14 cellular contexts compared by ENCODE assay signal in the genomic region with DNA sequence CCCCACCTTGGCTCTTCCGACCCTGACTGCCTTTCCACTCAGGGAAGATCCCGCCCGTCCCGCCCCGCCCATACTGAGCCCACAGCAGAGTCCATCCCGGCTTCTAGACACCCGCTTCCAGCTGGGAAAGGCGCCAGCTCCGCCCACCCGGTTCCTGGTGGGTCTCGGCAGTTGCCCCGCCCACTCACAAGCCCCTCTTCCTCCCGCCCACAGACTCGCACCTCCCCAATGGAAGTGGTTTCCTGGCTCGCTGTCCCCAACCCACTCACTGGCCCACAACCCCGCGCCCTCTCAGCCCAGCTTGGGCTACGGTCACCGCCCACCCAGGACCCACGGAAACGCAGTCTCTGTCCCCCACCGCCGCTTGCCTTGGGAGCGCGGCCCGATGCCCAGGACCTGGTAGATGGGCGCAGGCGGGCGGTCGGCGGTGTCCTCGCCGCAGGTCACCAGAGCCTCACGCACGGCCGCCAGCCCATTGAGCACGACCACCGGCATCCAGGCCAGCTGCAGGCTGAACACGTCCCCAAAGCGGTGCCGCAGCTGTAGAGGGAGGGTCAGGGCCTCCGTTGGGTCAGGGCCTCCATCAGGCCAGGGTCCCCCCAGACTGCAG. TPM values are rescaled to one million over a fixed set of nuclear protein-coding genes. Genes with fewer than 3 reads are reported as not detected.
DNase-seq lines count a peak whose midpoint lies in the region; ATAC-seq, FAIRE-seq and TF ChIP-seq lines count a peak whose summit lies in the region.
"Had no signal": no experiment of that assay in that cellular context is flagged by ENCODE, and none has a peak within 500 bp of the region (broad histone marks: within the 10 kb centered on the region; RNA-seq: fewer than 3 reads in every experiment).

No MANE protein-coding gene starts in this region.

- no peak for TF ChIP-seq CTCF in chondrocyte (IDR thresholded peaks at IDR 0.05)
- TF ChIP-seq CTCF in HepG2 (CRISPR knock-in tag; IDR thresholded peaks at IDR 0.05): no peak
- TF ChIP-seq CTCF in testis (IDR thresholded peaks at IDR 0.05): no peak

- no peaks in the 10 kb centered on the region for H3K4me1 Mint-ChIP-seq in chondrocyte (ENCODE audit: low read depth)

- H3K36me3 Mint-ChIP-seq in chondrocyte (ENCODE audit: low read depth): peaks cover 6% of the 10 kb centered on the region

- POLR2A ChIA-PET in HepG2 (lab: Yijun Ruan, JAX): no interaction called here

- in situ Hi-C loops in HepG2 (cut with HindIII; ENCODE audit: extremely low pct_ligation_motif_present, low pct_unique_long_range_greater_than_20kb): no loop called here

- ATAC-seq in HepG2: no peak

- H4K20me1 ChIP-seq in HepG2 (ENCODE audit: insufficient read depth, low read length): no peaks in the 10 kb centered on the region
- H4K20me1 ChIP-seq: BLaER1 had no signal

- TF ChIP-seq POLR2A in HepG2 (IDR thresholded peaks at IDR 0.05; ENCODE audit: insufficient read depth in 1 of 2, low read depth in 2 of 2, low read length in 2 of 2): no peak
- no peak for TF ChIP-seq POLR2A in testis (IDR thresholded peaks at IDR 0.05)

- no peak overlapping the region for H3K4me2 ChIP-seq in HepG2 (ENCODE audit: low read depth, low read length)
- H3K4me2 ChIP-seq: A549, BLaER1 had no signal

- H3K27me3 Mint-ChIP-seq in chondrocyte (ENCODE audit: low read depth): no peaks in the 10 kb centered on the region

- no TSS peak for BruUV-seq in HepG2 (replicated peaks; lab: Mats Ljungman, UMichigan)

- H3K9ac ChIP-seq in HepG2 (ENCODE audit: insufficient read depth, low read depth, low read length): no peak overlapping the region
- H3K9ac ChIP-seq: BLaER1, GM23248 had no signal

- H3K27ac ChIP-seq in HepG2 (ENCODE audit: extremely low read length, insufficient read depth, low read length) (no peak overlapping the region), testis (no peak overlapping the region)
- H3K27ac ChIP-seq: A549, BLaER1, GM23248 had no signal

- H3K27ac Mint-ChIP-seq in chondrocyte (ENCODE audit: unreplicated experiment): no peak overlapping the region
- H3K27ac Mint-ChIP-seq: HFFc6 had no signal

- H3K4me1 ChIP-seq in HepG2 (ENCODE audit: insufficient read depth, low read length) (peaks cover 10% of the 10 kb centered on the region), testis (no peaks in the 10 kb centered on the region)
- H3K4me1 ChIP-seq: A549, BLaER1, HAP-1 had no signal

- H3K27me3 ChIP-seq in H7 (ENCODE audit: control insufficient read depth, insufficient read depth, low read length): no peaks in the 10 kb centered on the region
- H3K27me3 ChIP-seq in HepG2 (ENCODE audit: control insufficient read depth in 1 of 2, insufficient read depth in 2 of 2, low read length in 2 of 2): no peaks in the 10 kb centered on the region
- H3K27me3 ChIP-seq in testis: no peaks in the 10 kb centered on the region
- H3K27me3 ChIP-seq: BLaER1 had no signal

- intact Hi-C loops in HepG2 (cut with micrococcal nuclease; ENCODE audit: unreplicated experiment): no loop called here
- intact Hi-C loops in testis (cut with DNase I; ENCODE audit: low total_unique reads): no loop called here

- no peak for TF ChIP-seq RAD21 in HepG2 (CRISPR knock-in tag; IDR thresholded peaks at IDR 0.05)

- CTCF ChIA-PET in HepG2 (lab: Yijun Ruan, JAX; ENCODE audit: low intra/inter-chr PET ratio, low total read pairs): no interaction called here

- H3K9me3 ChIP-seq in HepG2 (ENCODE audit: low read length) (no peaks in the 10 kb centered on the region), testis (no peaks in the 10 kb centered on the region)
- H3K9me3 ChIP-seq: A549, BLaER1, HAP-1 had no signal

- H2AFZ ChIP-seq in HepG2 (ENCODE audit: low read length): no peak overlapping the region
- H2AFZ ChIP-seq: GM23248 had no signal

- TF ChIP-seq EP300 in HepG2 (IDR thresholded peaks at IDR 0.05; ENCODE audit: low read depth in 2 of 2, low read length in 2 of 2) (no peak), HepG2 (CRISPR knock-in tag; IDR thresholded peaks at IDR 0.05; ENCODE audit: borderline replicate concordance) (no peak)

- H3K4me3 ChIP-seq in H7 (ENCODE audit: insufficient read depth, low read depth, low read length) (no peak overlapping the region), HepG2 (replicated peaks in 1 of 3; ENCODE audit: insufficient read depth in 1 of 3, low read depth in 2 of 3, low read length in 3 of 3) (no peak overlapping the region), testis (peak overlapping the region; percentile 12 to 36)
- H3K4me3 ChIP-seq: A549, BLaER1, GM23248, HAP-1 had no signal

- WGBS in HepG2 (ENCODE audit: low lambda C conversion rate): 97% methylated on average over 37 of the region's 42 CpGs
- 40 to 68% methylated on average over 41 to 42 of the region's 42 CpGs for WGBS in testis, 2 donors

- no peaks in the 10 kb centered on the region for H3K79me2 ChIP-seq in HepG2 (ENCODE audit: insufficient read depth, low read length)

- DNase-seq in H7 (peak; percentile 75), chondrocyte (ENCODE audit: low spot score) (peak; percentile 88), HepG2 (ENCODE audit: low spot score) (no peak), testis (no peak), NCI-H345 treated with DMSO at 0.1 percent for 48 hours (lab: John Stamatoyannopoulos, UW; ENCODE audit: unreplicated experiment) (no peak), NCI-H524 treated with DMSO at 0.1 percent for 48 hours (lab: John Stamatoyannopoulos, UW) (no peak), Kasumi-1 (lab: John Stamatoyannopoulos, UW) (no peak)
- DNase-seq: DMS53, HFFc6 had no signal

- FAIRE-seq in HepG2 (lab: Jason Lieb, UNC): no peak
- FAIRE-seq: A549, HTR-8/SVneo had no signal

- H3K36me3 ChIP-seq in H7 (replicated peaks; ENCODE audit: control insufficient read depth, insufficient read depth, low read length) (peaks cover 4% of the 10 kb centered on the region), HepG2 (replicated peaks in 1 of 2; ENCODE audit: control insufficient read depth in 1 of 2, insufficient read depth in 2 of 2, low read length in 2 of 2) (peaks cover 1 to 9% of the 10 kb centered on the region in 2 experiments; a peak in 3 of 5 replicates), testis (ENCODE audit: low read depth, missing control alignments) (no peaks in the 10 kb centered on the region)
- H3K36me3 ChIP-seq: HAP-1 had no signal

- no peak overlapping the region for H3K4me3 Mint-ChIP-seq in chondrocyte (ENCODE audit: unreplicated experiment)
- H3K4me3 Mint-ChIP-seq: HFFc6 had no signal

- H3K9me3 Mint-ChIP-seq in chondrocyte (ENCODE audit: low read depth): no peaks in the 10 kb centered on the region
- H3K9me3 Mint-ChIP-seq: HFFc6 had no signal

TF ChIP-seq in HepG2, 621 proteins besides CTCF, POLR2A, EP300 and RAD21:
- TF ChIP-seq GTF3A (CRISPR knock-in tag; conservative IDR thresholded peaks at IDR 0.05): no peak
- no peak for TF ChIP-seq ZNF274 (CRISPR knock-in tag; IDR thresholded peaks at IDR 0.05)
- no peak for TF ChIP-seq ARNT (IDR thresholded peaks at IDR 0.05)
- TF ChIP-seq AGO2 (optimal IDR thresholded peaks at IDR 0.05; ENCODE audit: low read depth, low read length): peak; percentile 26
- no peak for TF ChIP-seq NR2F2 (IDR thresholded peaks at IDR 0.05; ENCODE audit: borderline replicate concordance, low read depth)
- TF ChIP-seq ZNF883 (CRISPR knock-in tag; IDR thresholded peaks at IDR 0.05; ENCODE audit: not compliant biosample characterization): no peak
- TF ChIP-seq ZNF761 (CRISPR knock-in tag; conservative IDR thresholded peaks at IDR 0.05): no peak

RNA-seq across cellular contexts. Expression of gene CYP2D6, which starts 22.2 kb away (rescaled TPM):
- total RNA-seq in H7 (2014; rRNA removed; shearing (Covaris generic)): 1.0 and 1.4 TPM in 2 replicates
- total RNA-seq in chondrocyte: 0.75 to 1.7 TPM (median 0.95 TPM) in 3 replicates
- total RNA-seq in HepG2 (2016; rRNA removed; fragmentation: Illumina TruSeq; extraction: Trizol): 0.18 and 1.0 TPM in 2 replicates
- 0.53 and 0.61 TPM in 2 replicates for total RNA-seq in HepG2 (2016; cell fraction: cytosol; rRNA removed; fragmentation: Illumina TruSeq; extraction: Trizol; ENCODE audit: low read depth)
- total RNA-seq in HepG2 (2016; cell fraction: insoluble cytoplasmic fraction; rRNA removed; fragmentation: Illumina TruSeq; extraction: Trizol): 0.22 and 1.2 TPM in 2 replicates
- total RNA-seq in HepG2 (2016; cell fraction: membrane; rRNA removed; fragmentation: Illumina TruSeq; extraction: Trizol): 0.45 and 0.49 TPM in 2 replicates
- total RNA-seq in HepG2 (2016; cell fraction: nucleus; rRNA removed; fragmentation: Illumina TruSeq; extraction: Trizol): 2.1 TPM in 2 replicates
- 3.7 and 4.4 TPM in 2 replicates for polyA plus RNA-seq in HepG2 (2011; rRNA removed)
- polyA plus RNA-seq in HepG2 (2011; cell fraction: cytosol; rRNA removed): 1.6 and 2.3 TPM in 2 replicates
- polyA plus RNA-seq in HepG2 (2011; cell fraction: nucleus; rRNA removed): 30.3 and 32.1 TPM in 2 replicates
- 1.9 and 2.5 TPM in 2 replicates for polyA plus RNA-seq in HepG2 (2012)
- polyA plus RNA-seq in HepG2 (2016; cell fraction: cytosol; fragmentation: Illumina TruSeq; extraction: Trizol; ENCODE audit: low read depth): 0.15 and 0.16 TPM in 2 replicates
- 0.16 and 0.46 TPM in 2 replicates for polyA plus RNA-seq in HepG2 (2016; cell fraction: insoluble cytoplasmic fraction; fragmentation: Illumina TruSeq; extraction: Trizol; ENCODE audit: low read depth)
- 0.27 and 0.41 TPM in 2 replicates for polyA plus RNA-seq in HepG2 (2016; cell fraction: membrane; fragmentation: Illumina TruSeq; extraction: Trizol; ENCODE audit: low read depth)
- 3.2 and 4.0 TPM in 2 replicates for polyA plus RNA-seq in HepG2 (2016; cell fraction: nucleus; fragmentation: Illumina TruSeq; extraction: Trizol; ENCODE audit: insufficient read depth, low read depth)
- polyA minus RNA-seq in HepG2 (2011; rRNA and poly(A)+ RNA removed; ENCODE audit: low replicate concordance): 1.3 and 4.2 TPM in 2 replicates
- polyA minus RNA-seq in HepG2 (2011; cell fraction: cytosol; rRNA and poly(A)+ RNA removed): 1.5 and 1.8 TPM in 2 replicates
- polyA minus RNA-seq in HepG2 (2011; cell fraction: nucleus; rRNA and poly(A)+ RNA removed): 6.4 and 6.7 TPM in 2 replicates
- total RNA-seq in testis: 1 to 10 TPM; 1.4 to 2.0 TPM
- 0.54 TPM for polyA plus RNA-seq in testis (ENCODE audit: insufficient read depth, low read depth, low replicate concordance)
- total RNA-seq: GM23248 had no signal

Comparison
In these comparisons a context has a peak if more than half of its experiments do, and no peak if none do; other contexts are left out.
1. DNase-seq: peak in H7 (single experiment) and chondrocyte (single experiment); none in HepG2 (single experiment), testis (single experiment), NCI-H345 treated with DMSO at 0.1 percent for 48 hours (single experiment), NCI-H524 treated with DMSO at 0.1 percent for 48 hours (single experiment) and Kasumi-1 (0 of 2).
2. H3K4me3 ChIP-seq: peak in testis (2 of 2); none in H7 (single experiment) and HepG2 (0 of 3).